ENCODE assay signal across 18 cellular contexts in the genomic region with DNA sequence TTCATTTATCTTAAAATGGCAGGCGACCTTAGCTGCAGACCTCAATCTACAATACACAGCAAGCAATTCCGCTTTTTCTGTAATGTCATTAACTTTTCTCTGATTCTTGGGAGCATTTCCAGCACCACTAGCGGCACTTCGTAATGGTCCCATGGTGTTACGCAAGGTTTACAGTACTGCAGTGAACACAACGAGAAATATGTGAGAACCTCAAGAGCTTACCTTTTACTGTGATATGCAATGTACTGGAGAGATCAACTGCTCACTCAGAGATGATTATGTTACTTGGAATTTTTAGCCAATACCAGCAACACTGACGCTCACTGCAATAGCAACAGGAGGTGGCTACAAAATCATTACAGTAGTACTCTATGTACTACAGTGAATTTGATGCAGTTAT. TPM values are rescaled to one million over a fixed set of nuclear protein-coding genes. Genes with fewer than 3 reads are reported as not detected.
DNase-seq lines count a peak whose midpoint lies in the region; ATAC-seq and TF ChIP-seq lines count a peak whose summit lies in the region.
"Had no signal": no experiment of that assay in that cellular context is flagged by ENCODE, and none has a peak within 500 bp of the region (broad histone marks: within the 10 kb centered on the region; RNA-seq: fewer than 3 reads in every experiment).

No MANE protein-coding gene starts in this region.

- peaks cover 33% of the 10 kb centered on the region for H3K4me1 Mint-ChIP-seq in activated T-helper 1 cell treated with anti-CD3 and anti-CD28 coated beads, Interleukin-12 subunit alpha, Interleukin-12 subunit beta, Interleukin-2, Interleukin-4 antibody, amounts not matched to agents 30 ng/mL and 10 ng/mL and 1 ng/mL, durations not matched to agents 14 hours and 24 hours and 36 hours (ENCODE audit: low read depth)
- H3K4me1 Mint-ChIP-seq in naive thymus-derived CD4-positive, alpha-beta T cell: peaks cover 23 to 35% (median 24%) of the 10 kb centered on the region in 7 donors

- H4K20me1 ChIP-seq in Loucy (ENCODE audit: insufficient read depth, low read length, poor library complexity, severe bottlenecking): peaks cover 31% of the 10 kb centered on the region

- no peak overlapping the region for H2AFZ ChIP-seq in Loucy (ENCODE audit: low read length)
- H2AFZ ChIP-seq: parathyroid adenoma had no signal

- H3K9me2 ChIP-seq in Loucy (replicated peaks; ENCODE audit: low read depth, low read length): no peaks in the 10 kb centered on the region

- no peaks in the 10 kb centered on the region for H3K9me3 Mint-ChIP-seq in activated T-helper 1 cell treated with anti-CD3 and anti-CD28 coated beads, Interleukin-12 subunit alpha, Interleukin-12 subunit beta, Interleukin-2, Interleukin-4 antibody, amounts not matched to agents 30 ng/mL and 10 ng/mL and 1 ng/mL, durations not matched to agents 14 hours and 24 hours and 36 hours
- H3K9me3 Mint-ChIP-seq in naive thymus-derived CD4-positive, alpha-beta T cell: no peaks in the 10 kb centered on the region
- H3K9me3 Mint-ChIP-seq: dendritic cell treated with granulocyte-macrophage colony-stimulating factor and Interleukin-4, amounts not matched to agents 40 ng/mL and 50 ng/mL, for 4 days had no signal

- H3K9ac ChIP-seq in Loucy (ENCODE audit: low read depth, low read length, poor library complexity, severe bottlenecking): no peak overlapping the region
- H3K9ac ChIP-seq: parathyroid adenoma had no signal

- peaks cover 3% of the 10 kb centered on the region; the same call in 1 of the 2 replicates for H3K36me3 ChIP-seq in Loucy (ENCODE audit: insufficient read depth, low read length)
- H3K36me3 ChIP-seq in naive thymus-derived CD4-positive, alpha-beta T cell (ENCODE audit: control insufficient read depth in 2 of 3, insufficient read depth in 3 of 3, low read length in 3 of 3): peaks cover 0 to 6% (median 0%) of the 10 kb centered on the region in 3 experiments

- H3K27me3 ChIP-seq in AG04450 (ENCODE audit: control insufficient read depth, insufficient read depth, low read length): no peaks in the 10 kb centered on the region
- H3K27me3 ChIP-seq in Loucy (ENCODE audit: insufficient read depth, low read length, poor library complexity, severe bottlenecking): no peaks in the 10 kb centered on the region
- no peaks in the 10 kb centered on the region for H3K27me3 ChIP-seq in naive thymus-derived CD4-positive, alpha-beta T cell (ENCODE audit: control insufficient read depth in 2 of 2, insufficient read depth in 2 of 2, low read length in 2 of 2)

- H3K4me2 ChIP-seq in Loucy (ENCODE audit: low read depth, low read length, poor library complexity, severe bottlenecking): peak overlapping the region; percentile 74

- intact Hi-C loops in activated T-helper 1 cell treated with anti-CD3 and anti-CD28 coated beads, Interleukin-12 subunit alpha, Interleukin-12 subunit beta, Interleukin-2, Interleukin-4 antibody, amounts not matched to agents 30 ng/mL and 10 ng/mL and 1 ng/mL, durations not matched to agents 14 hours and 24 hours and 36 hours (cut with micrococcal nuclease): loop anchor here (5.0 kb wide), 2 partner anchors 134 to 146 kb away; no protein-coding TSS in a partner anchor
- intact Hi-C loops in naive thymus-derived CD4-positive, alpha-beta T cell (cut with micrococcal nuclease): loop anchor here (5.0 to 10.0 kb wide), 5 partner anchors 126 to 614 kb away; a partner anchor contains a TSS

- CTCF ChIA-PET in AG04450 (lab: Charles Lee): interaction anchor here (0.5 to 1.4 kb wide), 5 partner anchors 8 to 1036 kb away, joined by 3 to 9 read pairs (median 3); no protein-coding TSS in a partner anchor
- CTCF ChIA-PET in naive thymus-derived CD4-positive, alpha-beta T cell (lab: Charles Lee): no interaction called here

- no peak for ATAC-seq in naive thymus-derived CD4-positive, alpha-beta T cell
- no peak for ATAC-seq in HG02678 (IDR thresholded peaks at IDR 0.05; ENCODE audit: unreplicated experiment)
- ATAC-seq in GM18502 (IDR thresholded peaks at IDR 0.05; ENCODE audit: poor library complexity, unreplicated experiment): no peak
- ATAC-seq: activated CD8-positive, alpha-beta T cell treated with anti-CD3 and anti-CD28 coated beads, Interleukin-2, amount 10 ng/mL, durations not matched to agents 7 days and 5 days; esophagus mucosa had no signal

- POLR2A ChIA-PET in AG04450 (lab: Yijun Ruan, JAX): no interaction called here
- POLR2A ChIA-PET in naive thymus-derived CD4-positive, alpha-beta T cell (lab: Charles Lee): interaction anchor here (0.6 to 1.1 kb wide), 4 partner anchors 37 to 128 kb away, joined by 3 to 4 read pairs (median 4); a partner anchor contains a TSS

- no peak overlapping the region for H3K27ac ChIP-seq in AG04450 (ENCODE audit: low read depth, low read length)
- no peak overlapping the region for H3K27ac ChIP-seq in naive thymus-derived CD4-positive, alpha-beta T cell (ENCODE audit: low read depth, low read length)
- H3K27ac ChIP-seq: parathyroid adenoma had no signal

- no peak for TF ChIP-seq CTCF in AG04450 (IDR thresholded peaks at IDR 0.05; ENCODE audit: low read depth, low read length)
- no peak for TF ChIP-seq CTCF in Loucy (conservative IDR thresholded peaks at IDR 0.05; ENCODE audit: low read length)
- TF ChIP-seq CTCF in fibroblast of villous mesenchyme (IDR thresholded peaks at IDR 0.05; ENCODE audit: insufficient read depth, low read depth, low read length): no peak

- peak overlapping the region; percentile 23 for H3K4me3 Mint-ChIP-seq in activated T-helper 1 cell treated with anti-CD3 and anti-CD28 coated beads, Interleukin-12 subunit alpha, Interleukin-12 subunit beta, Interleukin-2, Interleukin-4 antibody, amounts not matched to agents 30 ng/mL and 10 ng/mL and 1 ng/mL, durations not matched to agents 14 hours and 24 hours and 36 hours
- H3K4me3 Mint-ChIP-seq in naive thymus-derived CD4-positive, alpha-beta T cell: peak overlapping the region in 2 of 10 donors; percentile 5 to 15
- H3K4me3 Mint-ChIP-seq: activated CD8-positive, alpha-beta T cell treated with anti-CD3 and anti-CD28 coated beads, Interleukin-2, amount 10 ng/mL, durations not matched to agents 7 days and 5 days; dendritic cell treated with granulocyte-macrophage colony-stimulating factor and Interleukin-4, amounts not matched to agents 40 ng/mL and 50 ng/mL, for 4 days had no signal

- peaks cover 24% of the 10 kb centered on the region for H3K36me3 Mint-ChIP-seq in activated T-helper 1 cell treated with anti-CD3 and anti-CD28 coated beads, Interleukin-12 subunit alpha, Interleukin-12 subunit beta, Interleukin-2, Interleukin-4 antibody, amounts not matched to agents 30 ng/mL and 10 ng/mL and 1 ng/mL, durations not matched to agents 14 hours and 24 hours and 36 hours (ENCODE audit: low read depth)
- peaks cover 0 to 24% (median 11%) of the 10 kb centered on the region in 5 donors for H3K36me3 Mint-ChIP-seq in naive thymus-derived CD4-positive, alpha-beta T cell

- H3K4me3 ChIP-seq in AG04450 (ENCODE audit: low read depth, low read length) (no peak overlapping the region), Loucy (ENCODE audit: low read length, poor library complexity, severe bottlenecking) (peak overlapping the region; percentile 97), fibroblast of villous mesenchyme (ENCODE audit: low read depth, low read length) (no peak overlapping the region)
- H3K4me3 ChIP-seq in naive thymus-derived CD4-positive, alpha-beta T cell (ENCODE audit: low read length): no peak overlapping the region
- H3K4me3 ChIP-seq: HAP-1 had no signal

- H3K9me3 ChIP-seq in AG04450 (ENCODE audit: control insufficient read depth, insufficient read depth, low read length): no peaks in the 10 kb centered on the region; the same call in 1 of the 2 replicates
- no peaks in the 10 kb centered on the region for H3K9me3 ChIP-seq in Loucy (ENCODE audit: insufficient read depth, low read depth, low read length)
- no peaks in the 10 kb centered on the region for H3K9me3 ChIP-seq in naive thymus-derived CD4-positive, alpha-beta T cell (ENCODE audit: control insufficient read depth in 2 of 3, low read length in 3 of 3)
- H3K9me3 ChIP-seq: HAP-1 had no signal

- H3K27ac Mint-ChIP-seq in activated T-helper 1 cell treated with anti-CD3 and anti-CD28 coated beads, Interleukin-12 subunit alpha, Interleukin-12 subunit beta, Interleukin-2, Interleukin-4 antibody, amounts not matched to agents 30 ng/mL and 10 ng/mL and 1 ng/mL, durations not matched to agents 14 hours and 24 hours and 36 hours: no peak overlapping the region
- H3K27ac Mint-ChIP-seq in naive thymus-derived CD4-positive, alpha-beta T cell: no peak overlapping the region
- H3K27ac Mint-ChIP-seq: activated CD8-positive, alpha-beta T cell treated with anti-CD3 and anti-CD28 coated beads, Interleukin-2, amount 10 ng/mL, durations not matched to agents 7 days and 5 days; dendritic cell treated with granulocyte-macrophage colony-stimulating factor and Interleukin-4, amounts not matched to agents 40 ng/mL and 50 ng/mL, for 4 days had no signal

- DNase-seq in AG04450 (ENCODE audit: low read depth, low spot score): peak; percentile 34
- DNase-seq in activated T-helper 1 cell treated with anti-CD3 and anti-CD28 coated beads, Interleukin-12 subunit alpha, Interleukin-12 subunit beta, Interleukin-2, Interleukin-4 antibody, amounts not matched to agents 30 ng/mL and 10 ng/mL and 1 ng/mL, durations not matched to agents 14 hours and 24 hours and 36 hours (ENCODE audit: low spot score): no peak
- peak; percentile 51 for DNase-seq in fibroblast of villous mesenchyme (ENCODE audit: low read depth)
- no peak for DNase-seq in naive thymus-derived CD4-positive, alpha-beta T cell
- no peak for DNase-seq in activated CD4-positive, alpha-beta T cell treated with anti-CD3 and anti-CD28 coated beads, Interleukin-2, amount 50 U/mL, for 1 hour
- DNase-seq: GDM1; NCI-H1092 treated with DMSO at 0.1 percent for 48 hours; stimulated activated CD4-positive, alpha-beta T cell treated with anti-CD3 and anti-CD28 coated beads, Interleukin-12 subunit alpha, Interleukin-12 subunit beta, amount 100 ng/mL, for 4 hours; stimulated activated naive CD4-positive, alpha-beta T cell treated with Interleukin-2 at 50 U/mL for 16 hours; T1000 had no signal

- H3K27me3 Mint-ChIP-seq in activated T-helper 1 cell treated with anti-CD3 and anti-CD28 coated beads, Interleukin-12 subunit alpha, Interleukin-12 subunit beta, Interleukin-2, Interleukin-4 antibody, amounts not matched to agents 30 ng/mL and 10 ng/mL and 1 ng/mL, durations not matched to agents 14 hours and 24 hours and 36 hours (ENCODE audit: insufficient read depth): no peaks in the 10 kb centered on the region
- H3K27me3 Mint-ChIP-seq in naive thymus-derived CD4-positive, alpha-beta T cell: no peaks in the 10 kb centered on the region
- H3K27me3 Mint-ChIP-seq: dendritic cell treated with granulocyte-macrophage colony-stimulating factor and Interleukin-4, amounts not matched to agents 40 ng/mL and 50 ng/mL, for 4 days had no signal

- H3K4me1 ChIP-seq in Loucy (ENCODE audit: insufficient read depth, low read length, poor library complexity, severe bottlenecking): peaks cover 31% of the 10 kb centered on the region
- peaks cover 13 to 16% of the 10 kb centered on the region in 2 donors for H3K4me1 ChIP-seq in naive thymus-derived CD4-positive, alpha-beta T cell (ENCODE audit: control insufficient read depth in 2 of 2, insufficient read depth in 2 of 2, low read length in 2 of 2)

- no peaks in the 10 kb centered on the region for H3F3A ChIP-seq in Loucy (ENCODE audit: low read depth)

- H3K79me2 ChIP-seq in Loucy (ENCODE audit: insufficient read depth, low read length): peaks cover 89% of the 10 kb centered on the region
- H3K79me2 ChIP-seq: parathyroid adenoma had no signal

RNA-seq across cellular contexts. Expression of a gene that starts 2.8 kb away (rescaled TPM):
- polyA plus RNA-seq in AG04450 (2011; rRNA removed): 12.7 and 21.4 TPM in 2 replicates
- polyA minus RNA-seq in AG04450 (2011; rRNA and poly(A)+ RNA removed): 6.7 and 12.6 TPM in 2 replicates
- total RNA-seq in activated T-helper 1 cell treated with anti-CD3 and anti-CD28 coated beads, Interleukin-12 subunit alpha, Interleukin-12 subunit beta, Interleukin-2, Interleukin-4 antibody, amounts not matched to agents 30 ng/mL and 10 ng/mL and 1 ng/mL, durations not matched to agents 14 hours and 24 hours and 36 hours: 18.8 and 21.4 TPM in 2 replicates
- total RNA-seq in fibroblast of villous mesenchyme: 19.3 and 37.6 TPM in 2 replicates
- total RNA-seq in naive thymus-derived CD4-positive, alpha-beta T cell: 10 to 100 TPM; 11.5 to 17.6 (median 15.5) TPM
- 1 to 10 TPM; 3.3 to 3.8 TPM for polyA plus RNA-seq in naive thymus-derived CD4-positive, alpha-beta T cell

RNA-seq across cellular contexts. Expression of a gene that starts 40.1 kb away (rescaled TPM):
- polyA plus RNA-seq in AG04450 (2011; rRNA removed): 25.2 and 28.0 TPM in 2 replicates
- 6.3 and 9.2 TPM in 2 replicates for polyA minus RNA-seq in AG04450 (2011; rRNA and poly(A)+ RNA removed)
- total RNA-seq in activated T-helper 1 cell treated with anti-CD3 and anti-CD28 coated beads, Interleukin-12 subunit alpha, Interleukin-12 subunit beta, Interleukin-2, Interleukin-4 antibody, amounts not matched to agents 30 ng/mL and 10 ng/mL and 1 ng/mL, durations not matched to agents 14 hours and 24 hours and 36 hours: 99.5 TPM in 2 replicates
- 20.3 and 22.5 TPM in 2 replicates for total RNA-seq in fibroblast of villous mesenchyme
- total RNA-seq in naive thymus-derived CD4-positive, alpha-beta T cell: 100 to 1,000 TPM; 147 to 332 (median 264) TPM
- polyA plus RNA-seq in naive thymus-derived CD4-positive, alpha-beta T cell: 100 to 1,000 TPM; 521 to 683 TPM

Comparison
In these comparisons a context has a peak if more than half of its experiments do, and no peak if none do; other contexts are left out.
1. DNase-seq: peak in AG04450 (single experiment) and fibroblast of villous mesenchyme (single experiment); none in activated T-helper 1 cell treated with anti-CD3 and anti-CD28 coated beads, Interleukin-12 subunit alpha, Interleukin-12 subunit beta, Interleukin-2, Interleukin-4 antibody, amounts not matched to agents 30 ng/mL and 10 ng/mL and 1 ng/mL, durations not matched to agents 14 hours and 24 hours and 36 hours (single experiment), naive thymus-derived CD4-positive, alpha-beta T cell (0 of 9) and activated CD4-positive, alpha-beta T cell treated with anti-CD3 and anti-CD28 coated beads, Interleukin-2, amount 50 U/mL, for 1 hour (single experiment).